Comparison of ENCODE assay signal across 19 cellular contexts in genomic region chr1:36144413-36144812, GRCh38. TPM values are rescaled to one million over a fixed set of nuclear protein-coding genes. Genes with fewer than 3 reads are reported as not detected.
DNase-seq lines count a peak whose midpoint lies in the region; ATAC-seq, FAIRE-seq and TF ChIP-seq lines count a peak whose summit lies in the region.
"Had no signal": no experiment of that assay in that cellular context is flagged by ENCODE, and none has a peak within 500 bp of the region (broad histone marks: within the 10 kb centered on the region; RNA-seq: fewer than 3 reads in every experiment).

No MANE protein-coding gene starts in this region.

- WGBS in GM12878 (ENCODE audit: insufficient coverage, insufficient replicate concordance, low lambda C conversion rate, missing lambda C conversion rate), result 58% methylated on average over 2 of the region's 2 CpGs
- 90 to 98% (median 90%) methylated on average over 2 of the region's 2 CpGs for WGBS in psoas muscle, 3 donors

- no peak overlapping the region for H2AFZ ChIP-seq in GM12878 (ENCODE audit: control insufficient read depth, low read depth, low read length)

- CTCF ChIA-PET in HEK293 (lab: Yijun Ruan, JAX), result interaction anchor here (1.1 to 4.4 kb wide), 2 partner anchors 10 to 141 kb away, joined by 3 to 38 read pairs; no protein-coding TSS in a partner anchor
- CTCF ChIA-PET in GM12878 (lab: Yijun Ruan, JAX), result interaction anchor here (0.8 to 3.0 kb wide), 5 partner anchors 10 to 141 kb away, joined by 4 to 19 read pairs (median 5); no protein-coding TSS in a partner anchor

- TF ChIP-seq CTCF in HEK293 (tag by site-specific recombination; IDR thresholded peaks at IDR 0.05), result no peak
- TF ChIP-seq CTCF in GM12878 (IDR thresholded peaks at IDR 0.05 in 2 of 3, conservative IDR thresholded peaks at IDR 0.05 in 1 of 3; ENCODE audit: control insufficient read depth in 2 of 3, extremely low read depth in 1 of 3, insufficient read depth in 1 of 3, low read depth in 3 of 3, low read length in 3 of 3), result no peak
- no peak for TF ChIP-seq CTCF in psoas muscle (IDR thresholded peaks at IDR 0.05)

- H3K79me2 ChIP-seq in GM12878 (ENCODE audit: control insufficient read depth, insufficient read depth, low read length), result peaks cover 38% of the 10 kb centered on the region

- no peak for ATAC-seq in GM12878
- no peak for ATAC-seq in psoas muscle
- no peak for ATAC-seq in HG02840 (IDR thresholded peaks at IDR 0.05; ENCODE audit: low FRiP score, unreplicated experiment)
- ATAC-seq: HCT116 had no signal

- no peaks in the 10 kb centered on the region for H3K9me3 ChIP-seq in HEK293 (ENCODE audit: control insufficient read depth, insufficient read depth, low read depth, low read length)
- H3K9me3 ChIP-seq in GM12878 (replicated peaks; ENCODE audit: control insufficient read depth, insufficient read depth, low read length), result no peaks in the 10 kb centered on the region
- no peaks in the 10 kb centered on the region for H3K9me3 ChIP-seq in psoas muscle
- H3K9me3 ChIP-seq: BE2C, Caco-2 had no signal

- H3K27ac ChIP-seq in HEK293 (ENCODE audit: extremely low read depth, low read depth, low read length) (no peak overlapping the region), GM12878 (ENCODE audit: control insufficient read depth, insufficient read depth) (no peak overlapping the region), psoas muscle (peak overlapping the region; percentile 57)
- H3K27ac ChIP-seq: KMS-11 had no signal

- POLR2A ChIA-PET in HEK293 (lab: Yijun Ruan, JAX) (interaction anchor here (1.0 to 1.3 kb wide), 2 partner anchors 12 to 17 kb away, joined by 3 read pairs; partner anchors contain the start of gene MAP7D1), GM12878 (lab: Charles Lee) (interaction anchor here (0.5 to 1.3 kb wide), 4 partner anchors 23 to 257 kb away, joined by 4 to 7 read pairs (median 4); partner anchors contain the start of gene THRAP3)

- TF ChIP-seq EP300 in GM12878 (IDR thresholded peaks at IDR 0.05; ENCODE audit: borderline replicate concordance in 1 of 2, control insufficient read depth in 1 of 2, low read depth in 2 of 2, low read length in 2 of 2), result no peak

- H3K4me1 ChIP-seq in HEK293 (ENCODE audit: control insufficient read depth, insufficient read depth, low read length), result no peaks in the 10 kb centered on the region
- peaks cover 18% of the 10 kb centered on the region for H3K4me1 ChIP-seq in GM12878 (ENCODE audit: control insufficient read depth, insufficient read depth, low read length)
- H3K4me1 ChIP-seq in psoas muscle, result peaks cover 38% of the 10 kb centered on the region
- H3K4me1 ChIP-seq: BE2C, Caco-2 had no signal

- no peak for TF ChIP-seq RAD21 in GM12878 (IDR thresholded peaks at IDR 0.05; ENCODE audit: insufficient read depth, low read depth, low read length)

- H3K36me3 ChIP-seq in HEK293 (ENCODE audit: control insufficient read depth in 2 of 2, insufficient read depth in 1 of 2, low read length in 2 of 2), result peaks cover 0 to 40% of the 10 kb centered on the region in 2 experiments; a peak in 1 of 3 replicates
- H3K36me3 ChIP-seq in GM12878 (ENCODE audit: control insufficient read depth in 2 of 2, insufficient read depth in 2 of 2, low read length in 1 of 2), result peaks cover 0 to 8% of the 10 kb centered on the region in 2 experiments; a peak in 1 of 4 replicates
- H3K36me3 ChIP-seq in psoas muscle (ENCODE audit: insufficient read depth in 1 of 2, low read depth in 1 of 2), result peaks cover 0 to 17% of the 10 kb centered on the region in 2 donors
- H3K36me3 ChIP-seq: BE2C had no signal

- H3K4me3 ChIP-seq in HEK293 (ENCODE audit: low read depth, low read length), result no peak overlapping the region
- no peak overlapping the region for H3K4me3 ChIP-seq in GM12878
- no peak overlapping the region for H3K4me3 ChIP-seq in psoas muscle

- no peak for TF ChIP-seq POLR2A in GM12878 (IDR thresholded peaks at IDR 0.05; ENCODE audit: low read depth, low read length)

- DNase-seq in GM12878 (ENCODE audit: low read depth, low spot score) (no peak), psoas muscle (no peak), DMS 273 treated with DMSO at 0.1 percent for 48 hours (lab: John Stamatoyannopoulos, UW) (no peak), SHP77 (lab: John Stamatoyannopoulos, UW) (no peak)
- DNase-seq: ACHN; BE2C; C1 segment of cervical spinal cord; Caco-2; CD4-positive, CD25-positive, alpha-beta regulatory T cell; DMS153; GDM1; GOT3; H7 had no signal

- intact Hi-C loops in GM12878 (cut with micrococcal nuclease; ENCODE audit: unreplicated experiment) (no loop called here), psoas muscle (cut with DNase I) (no loop called here)

- BruUV-seq in GM12878 (replicated peaks; lab: Mats Ljungman, UMichigan), result no TSS peak

- FAIRE-seq in GM12878 (lab: Jason Lieb, UNC), result no peak
- FAIRE-seq: A204.1, D721Med had no signal

- H3K27me3 ChIP-seq in GM12878 (replicated peaks in 1 of 2; ENCODE audit: control insufficient read depth in 2 of 2, insufficient read depth in 2 of 2, low read length in 1 of 2) (no peaks in the 10 kb centered on the region), psoas muscle (ENCODE audit: insufficient read depth in 3 of 3, low read length in 2 of 3) (no peaks in the 10 kb centered on the region)
- H3K27me3 ChIP-seq: BE2C had no signal

- SMC1A ChIA-PET in GM12878 (lab: Charles Lee; ENCODE audit: uncharacterized antibody, unreplicated experiment), result interaction anchor here (0.8 to 2.1 kb wide), 5 partner anchors 9 to 224 kb away, joined by 3 to 6 read pairs (median 3); partner anchors contain the start of gene THRAP3

- no peak overlapping the region for H3K9ac ChIP-seq in GM12878 (ENCODE audit: control insufficient read depth, insufficient read depth, low read length)
- H3K9ac ChIP-seq: KMS-11 had no signal

- RAD21 ChIA-PET in GM12878 (lab: Charles Lee; ENCODE audit: unreplicated experiment), result interaction anchor here (0.8 to 0.9 kb wide), 2 partner anchors 43 to 44 kb away, joined by 3 to 4 read pairs; no protein-coding TSS in a partner anchor

- in situ Hi-C loops in GM12878 (cut with MboI), result loop anchor here (5.0 kb wide), 1 partner anchor 52 kb away; no protein-coding TSS in a partner anchor

- no peaks in the 10 kb centered on the region for H4K20me1 ChIP-seq in GM12878 (ENCODE audit: control insufficient read depth, insufficient read depth)

- H3K4me2 ChIP-seq in GM12878 (ENCODE audit: control insufficient read depth, insufficient read depth), result peak overlapping the region; percentile 34; the same call in 1 of the 2 replicates
- H3K4me2 ChIP-seq: KMS-11 had no signal

RNA-seq across cellular contexts. Expression of gene TRAPPC3, which starts 4.9 kb away (rescaled TPM):
- 29.1 and 32.2 TPM in 2 replicates for total RNA-seq in GM12878 (2013; cell fraction: nucleolus; rRNA removed)
- total RNA-seq in GM12878 (2014; rRNA removed) (68.0 and 72.2 TPM in 2 replicates), GM12878 (2014; rRNA removed; fragmentation: Illumina TruSeq; extraction: Trizol) (59.7 and 59.9 TPM in 2 replicates), GM12878 (2021) (54.4 and 60.0 TPM in 2 replicates), psoas muscle (10 to 100 TPM; 34.8 to 44.4 (median 38.7) TPM)
- polyA plus RNA-seq in GM12878 (2011; ENCODE audit: low read depth), result 43.1 TPM
- polyA plus RNA-seq in GM12878 (2011; rRNA removed) (75.3 and 80.2 TPM in 2 replicates), GM12878 (2014; fragmentation: Illumina TruSeq; extraction: Trizol) (77.8 and 93.7 TPM in 2 replicates), GM12878 (2014; fragmentation: Nextera tagmentation; extraction: Ambion mirVana) (10 to 100 TPM; 14.7 to 24.5 TPM), GM12878 (2014; rRNA removed) (73.1 and 74.9 TPM in 2 replicates), GM12878 (2016; fragmentation: Nextera tagmentation; extraction: Ambion mirVana) (100 to 1,000 TPM; 113 to 122 TPM), psoas muscle (10 to 100 TPM; 43.8 to 91.8 (median 73.0) TPM)
- 60.3 and 63.1 TPM in 2 replicates for polyA plus RNA-seq in GM12878 (2011; cell fraction: cytosol; rRNA removed)
- polyA plus RNA-seq in GM12878 (2011; cell fraction: nucleus; rRNA removed), result 37.8 and 39.7 TPM in 2 replicates
- 39.8 and 44.0 TPM in 2 replicates for polyA plus RNA-seq in GM12878 (2012)
- 22.7 and 23.2 TPM in 2 replicates for polyA minus RNA-seq in GM12878 (2011; rRNA and poly(A)+ RNA removed)
- 11.0 and 13.9 TPM in 2 replicates for polyA minus RNA-seq in GM12878 (2011; cell fraction: cytosol; rRNA and poly(A)+ RNA removed)
- polyA minus RNA-seq in GM12878 (2011; cell fraction: nucleus; rRNA and poly(A)+ RNA removed), result 6.9 and 11.8 TPM in 2 replicates

RNA-seq across cellular contexts. Expression of gene MAP7D1, which starts 11.5 kb away (rescaled TPM):
- total RNA-seq in GM12878 (2013; cell fraction: nucleolus; rRNA removed), result 40.9 and 49.7 TPM in 2 replicates
- 36.2 and 44.4 TPM in 2 replicates for total RNA-seq in GM12878 (2014; rRNA removed)
- total RNA-seq in GM12878 (2014; rRNA removed; fragmentation: Illumina TruSeq; extraction: Trizol), result 26.9 and 32.0 TPM in 2 replicates
- total RNA-seq in GM12878 (2021), result 95.6 and 97.6 TPM in 2 replicates
- polyA plus RNA-seq in GM12878 (2011; ENCODE audit: low read depth), result 26.1 TPM
- polyA plus RNA-seq in GM12878 (2011; rRNA removed), result 10.2 and 16.4 TPM in 2 replicates
- 16.5 and 22.1 TPM in 2 replicates for polyA plus RNA-seq in GM12878 (2011; cell fraction: cytosol; rRNA removed)
- polyA plus RNA-seq in GM12878 (2011; cell fraction: nucleus; rRNA removed), result 40.7 and 54.8 TPM in 2 replicates
- polyA plus RNA-seq in GM12878 (2012), result 34.5 and 44.0 TPM in 2 replicates
- 17.8 and 38.9 TPM in 2 replicates for polyA plus RNA-seq in GM12878 (2014; fragmentation: Illumina TruSeq; extraction: Trizol)
- 10 to 100 TPM in 1 of 2 experiments, 1 to 10 TPM in 1; 4.4 to 11.2 TPM for polyA plus RNA-seq in GM12878 (2014; fragmentation: Nextera tagmentation; extraction: Ambion mirVana)
- polyA plus RNA-seq in GM12878 (2014; rRNA removed), result 45.3 and 55.6 TPM in 2 replicates
- 10 to 100 TPM; 10.0 to 14.4 TPM for polyA plus RNA-seq in GM12878 (2016; fragmentation: Nextera tagmentation; extraction: Ambion mirVana)
- 9.6 and 19.9 TPM in 2 replicates for polyA minus RNA-seq in GM12878 (2011; rRNA and poly(A)+ RNA removed)
- polyA minus RNA-seq in GM12878 (2011; cell fraction: cytosol; rRNA and poly(A)+ RNA removed), result 19.1 and 22.8 TPM in 2 replicates
- 8.7 and 20.3 TPM in 2 replicates for polyA minus RNA-seq in GM12878 (2011; cell fraction: nucleus; rRNA and poly(A)+ RNA removed)
- total RNA-seq in psoas muscle, result 100 to 1,000 TPM; 209 to 230 (median 215) TPM
- 100 to 1,000 TPM; 117 to 342 (median 165) TPM for polyA plus RNA-seq in psoas muscle

RNA-seq across cellular contexts. Expression of gene COL8A2, which starts 19.4 kb away (rescaled TPM):
- 0.10 and 0.29 TPM in 2 replicates for total RNA-seq in GM12878 (2013; cell fraction: nucleolus; rRNA removed)
- total RNA-seq in GM12878 (2014; rRNA removed), result 0.05 TPM in 1 of 2 replicates, not detected in the other
- not detected in 2 replicates for total RNA-seq in GM12878 (2014; rRNA removed; fragmentation: Illumina TruSeq; extraction: Trizol)
- 0.08 TPM in 1 of 2 replicates, not detected in the other for total RNA-seq in GM12878 (2021)
- 0.05 TPM for polyA plus RNA-seq in GM12878 (2011; ENCODE audit: low read depth)
- polyA plus RNA-seq in GM12878 (2011; rRNA removed), result not detected in 2 replicates
- polyA plus RNA-seq in GM12878 (2011; cell fraction: cytosol; rRNA removed), result not detected in 2 replicates
- 0.03 TPM in 1 of 2 replicates, not detected in the other for polyA plus RNA-seq in GM12878 (2011; cell fraction: nucleus; rRNA removed)
- polyA plus RNA-seq in GM12878 (2012), result 0.03 and 0.07 TPM in 2 replicates
- polyA plus RNA-seq in GM12878 (2014; fragmentation: Illumina TruSeq; extraction: Trizol), result 0.01 TPM in 1 of 2 replicates, not detected in the other
- polyA plus RNA-seq in GM12878 (2014; fragmentation: Nextera tagmentation; extraction: Ambion mirVana), result not detected
- polyA plus RNA-seq in GM12878 (2014; rRNA removed), result 0.03 TPM in 1 of 2 replicates, not detected in the other
- polyA plus RNA-seq in GM12878 (2016; fragmentation: Nextera tagmentation; extraction: Ambion mirVana), result not detected
- not detected in 2 replicates for polyA minus RNA-seq in GM12878 (2011; rRNA and poly(A)+ RNA removed)
- not detected in 2 replicates for polyA minus RNA-seq in GM12878 (2011; cell fraction: cytosol; rRNA and poly(A)+ RNA removed)
- not detected in 2 replicates for polyA minus RNA-seq in GM12878 (2011; cell fraction: nucleus; rRNA and poly(A)+ RNA removed)
- total RNA-seq in psoas muscle, result under 1 TPM; 0.15 to 0.41 (median 0.30) TPM
- polyA plus RNA-seq in psoas muscle, result under 1 TPM; 0.06 to 0.12 (median 0.10) TPM
- total RNA-seq: CD4-positive, CD25-positive, alpha-beta regulatory T cell had no signal

RNA-seq across cellular contexts. Expression of gene ADPRS, which starts 55.7 kb away (rescaled TPM):
- 12.4 and 14.1 TPM in 2 replicates for total RNA-seq in GM12878 (2013; cell fraction: nucleolus; rRNA removed)
- total RNA-seq in GM12878 (2014; rRNA removed), result 49.2 and 52.1 TPM in 2 replicates
- total RNA-seq in GM12878 (2014; rRNA removed; fragmentation: Illumina TruSeq; extraction: Trizol), result 22.7 and 25.2 TPM in 2 replicates
- total RNA-seq in GM12878 (2021), result 35.7 and 37.3 TPM in 2 replicates
- 15.0 TPM for polyA plus RNA-seq in GM12878 (2011; ENCODE audit: low read depth)
- 36.5 and 57.6 TPM in 2 replicates for polyA plus RNA-seq in GM12878 (2011; rRNA removed)
- 75.5 and 77.1 TPM in 2 replicates for polyA plus RNA-seq in GM12878 (2011; cell fraction: cytosol; rRNA removed)
- polyA plus RNA-seq in GM12878 (2011; cell fraction: nucleus; rRNA removed), result 37.1 and 46.9 TPM in 2 replicates
- polyA plus RNA-seq in GM12878 (2012), result 28.8 and 35.1 TPM in 2 replicates
- 14.2 and 23.8 TPM in 2 replicates for polyA plus RNA-seq in GM12878 (2014; fragmentation: Illumina TruSeq; extraction: Trizol)
- 10 to 100 TPM in 1 of 2 experiments, 1 to 10 TPM in 1; 7.6 to 12.1 TPM for polyA plus RNA-seq in GM12878 (2014; fragmentation: Nextera tagmentation; extraction: Ambion mirVana)
- polyA plus RNA-seq in GM12878 (2014; rRNA removed), result 40.8 and 44.3 TPM in 2 replicates
- 10 to 100 TPM; 48.7 to 57.5 TPM for polyA plus RNA-seq in GM12878 (2016; fragmentation: Nextera tagmentation; extraction: Ambion mirVana)
- polyA minus RNA-seq in GM12878 (2011; rRNA and poly(A)+ RNA removed), result 31.7 and 44.2 TPM in 2 replicates
- 14.8 and 16.5 TPM in 2 replicates for polyA minus RNA-seq in GM12878 (2011; cell fraction: cytosol; rRNA and poly(A)+ RNA removed)
- 6.0 and 10.7 TPM in 2 replicates for polyA minus RNA-seq in GM12878 (2011; cell fraction: nucleus; rRNA and poly(A)+ RNA removed)
- total RNA-seq in psoas muscle, result 10 to 100 TPM; 20.5 to 40.2 (median 28.8) TPM
- 10 to 100 TPM; 41.4 to 56.4 (median 45.3) TPM for polyA plus RNA-seq in psoas muscle
